1 cellular context compared by ENCODE assay signal in the genomic region with DNA sequence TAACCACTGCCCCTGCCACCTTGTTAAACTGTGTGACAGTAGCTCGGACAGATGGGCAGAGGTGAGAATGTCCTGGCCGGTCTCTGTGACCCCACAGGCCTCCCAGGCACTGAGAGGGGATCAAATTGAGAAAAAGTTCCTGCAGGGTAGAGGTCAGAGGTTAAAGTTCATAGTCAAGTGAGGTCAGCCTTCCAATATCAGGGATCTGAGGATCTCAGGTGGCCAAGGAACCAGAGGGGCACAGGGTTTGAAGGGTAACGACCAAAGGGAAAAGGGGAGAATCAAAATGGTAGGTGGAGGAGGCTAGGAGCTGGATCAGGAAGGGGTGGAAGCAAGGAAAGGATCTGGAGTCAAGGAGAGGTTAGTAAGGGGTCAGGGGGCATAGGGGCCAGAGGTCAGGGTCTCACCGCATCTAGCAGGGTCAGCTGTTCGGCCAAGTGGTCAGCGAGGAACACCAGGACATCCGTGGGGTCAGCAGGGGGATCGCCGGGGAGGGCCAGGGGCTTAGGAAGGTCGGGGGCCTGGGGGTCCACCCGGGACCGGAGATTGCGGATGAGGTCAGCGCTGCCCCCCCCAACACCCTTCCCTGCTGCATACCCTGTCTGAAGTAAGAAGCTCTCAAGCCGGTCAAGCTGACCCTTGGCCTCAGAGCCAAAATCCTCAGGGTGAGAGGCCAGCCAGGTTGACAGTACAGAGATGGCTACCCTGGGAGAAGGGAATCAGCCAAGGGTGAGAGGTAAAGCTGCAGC.
A peak's percentile ranks its signal among the peaks of the same experiment; 100 is the strongest.
TF ChIP-seq lines count a peak whose summit lies in the region.

No MANE protein-coding gene starts in this region.

TF ChIP-seq in K562, 482 proteins besides CTCF, POLR2A, EP300 and RAD21:
- 0 out of 2 replicates have a peak, but pooled peaks have one; percentile 27 for TF ChIP-seq SUPT5H (IDR thresholded peaks at IDR 0.05)
- peak; percentile 96 for TF ChIP-seq NR2C1 (IDR thresholded peaks at IDR 0.05)
- TF ChIP-seq NR2C1 (tag; IDR thresholded peaks at IDR 0.05): peak; percentile 92
- TF ChIP-seq SMARCB1 (IDR thresholded peaks at IDR 0.05; ENCODE audit: insufficient read length, low read depth): no peak
- peak; percentile 92 for TF ChIP-seq NR2C2 (CRISPR knock-in tag; IDR thresholded peaks at IDR 0.05)
- TF ChIP-seq NR2C2 (tag; IDR thresholded peaks at IDR 0.05): peak; percentile 90
